ENCODE assay signal across 1 cellular context in the genomic region with DNA sequence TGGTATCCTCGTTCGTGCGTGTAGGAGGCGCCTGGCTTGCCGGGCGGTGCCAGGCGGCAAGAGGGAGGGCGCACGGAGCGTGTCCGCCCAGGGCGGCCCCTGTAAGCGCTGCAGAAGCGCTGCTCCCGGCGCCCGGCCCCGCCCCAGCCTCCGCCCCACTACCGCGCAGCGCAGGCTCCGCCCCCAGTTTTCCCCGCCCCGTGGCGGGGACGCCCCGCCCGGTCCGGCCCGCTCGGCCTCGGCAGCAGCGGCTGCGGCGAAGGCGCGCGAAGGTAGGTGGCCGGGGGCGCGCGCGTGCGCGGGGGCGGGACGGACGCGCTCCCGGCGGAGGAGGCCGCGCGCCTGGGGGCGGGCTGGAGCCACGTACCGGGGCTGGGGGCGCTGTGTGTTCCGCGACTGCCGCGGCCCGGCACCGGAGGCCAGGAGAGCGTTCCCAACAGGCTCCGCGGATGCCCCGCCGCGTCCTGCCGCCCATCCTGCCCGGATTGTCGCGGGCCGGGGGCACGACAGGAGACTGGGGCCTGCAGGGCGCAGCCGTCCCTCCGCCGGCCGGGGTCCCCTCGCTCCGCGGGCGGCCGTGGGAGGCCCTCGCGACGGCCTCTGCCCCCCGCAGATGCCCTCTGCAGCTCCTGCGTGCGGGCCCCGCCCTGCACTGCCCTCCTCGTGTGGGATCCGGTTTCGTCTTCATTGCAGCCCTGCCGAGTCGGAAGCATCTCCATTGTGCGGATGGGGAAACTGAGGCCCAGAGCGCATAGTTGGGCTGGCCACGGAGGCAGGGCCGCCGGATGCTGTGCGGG.
TF ChIP-seq lines count a peak whose summit lies in the region.

No MANE protein-coding gene starts in this region.

TF ChIP-seq in K562, 482 proteins besides CTCF, POLR2A, EP300 and RAD21 (continued from another document):
- peak; percentile 60 for TF ChIP-seq RBFOX2 (IDR thresholded peaks at IDR 0.05; ENCODE audit: low read depth, low read length)
- no peak for TF ChIP-seq ZKSCAN3 (CRISPR knock-in tag; IDR thresholded peaks at IDR 0.05)
- no peak for TF ChIP-seq CBFB (CRISPR knock-in tag; IDR thresholded peaks at IDR 0.05)
- TF ChIP-seq PTTG1 (tag; IDR thresholded peaks at IDR 0.05; ENCODE audit: low read depth), result no peak
- TF ChIP-seq SRSF3 (IDR thresholded peaks at IDR 0.05; ENCODE audit: insufficient read depth, low read length), result no peak
- TF ChIP-seq, protein P1, sequence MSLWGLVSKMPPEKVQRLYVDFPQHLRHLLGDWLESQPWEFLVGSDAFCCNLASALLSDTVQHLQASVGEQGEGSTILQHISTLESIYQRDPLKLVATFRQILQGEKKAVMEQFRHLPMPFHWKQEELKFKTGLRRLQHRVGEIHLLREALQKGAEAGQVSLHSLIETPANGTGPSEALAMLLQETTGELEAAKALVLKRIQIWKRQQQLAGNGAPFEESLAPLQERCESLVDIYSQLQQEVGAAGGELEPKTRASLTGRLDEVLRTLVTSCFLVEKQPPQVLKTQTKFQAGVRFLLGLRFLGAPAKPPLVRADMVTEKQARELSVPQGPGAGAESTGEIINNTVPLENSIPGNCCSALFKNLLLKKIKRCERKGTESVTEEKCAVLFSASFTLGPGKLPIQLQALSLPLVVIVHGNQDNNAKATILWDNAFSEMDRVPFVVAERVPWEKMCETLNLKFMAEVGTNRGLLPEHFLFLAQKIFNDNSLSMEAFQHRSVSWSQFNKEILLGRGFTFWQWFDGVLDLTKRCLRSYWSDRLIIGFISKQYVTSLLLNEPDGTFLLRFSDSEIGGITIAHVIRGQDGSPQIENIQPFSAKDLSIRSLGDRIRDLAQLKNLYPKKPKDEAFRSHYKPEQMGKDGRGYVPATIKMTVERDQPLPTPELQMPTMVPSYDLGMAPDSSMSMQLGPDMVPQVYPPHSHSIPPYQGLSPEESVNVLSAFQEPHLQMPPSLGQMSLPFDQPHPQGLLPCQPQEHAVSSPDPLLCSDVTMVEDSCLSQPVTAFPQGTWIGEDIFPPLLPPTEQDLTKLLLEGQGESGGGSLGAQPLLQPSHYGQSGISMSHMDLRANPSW (CRISPR knock-in tag; IDR thresholded peaks at IDR 0.05), result no peak
- no peak for TF ChIP-seq NFATC3 (IDR thresholded peaks at IDR 0.05)
- peak; percentile 88 for TF ChIP-seq RB1 (IDR thresholded peaks at IDR 0.05; ENCODE audit: low read depth)
- TF ChIP-seq TBP (optimal IDR thresholded peaks at IDR 0.05; ENCODE audit: low read depth, low read length), result no peak
- no peak for TF ChIP-seq PPARD (CRISPR knock-in tag; IDR thresholded peaks at IDR 0.05)
- TF ChIP-seq, protein P2, sequence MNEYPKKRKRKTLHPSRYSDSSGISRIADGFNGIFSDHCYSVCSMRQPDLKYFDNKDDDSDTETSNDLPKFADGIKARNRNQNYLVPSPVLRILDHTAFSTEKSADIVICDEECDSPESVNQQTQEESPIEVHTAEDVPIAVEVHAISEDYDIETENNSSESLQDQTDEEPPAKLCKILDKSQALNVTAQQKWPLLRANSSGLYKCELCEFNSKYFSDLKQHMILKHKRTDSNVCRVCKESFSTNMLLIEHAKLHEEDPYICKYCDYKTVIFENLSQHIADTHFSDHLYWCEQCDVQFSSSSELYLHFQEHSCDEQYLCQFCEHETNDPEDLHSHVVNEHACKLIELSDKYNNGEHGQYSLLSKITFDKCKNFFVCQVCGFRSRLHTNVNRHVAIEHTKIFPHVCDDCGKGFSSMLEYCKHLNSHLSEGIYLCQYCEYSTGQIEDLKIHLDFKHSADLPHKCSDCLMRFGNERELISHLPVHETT (CRISPR knock-in tag; conservative IDR thresholded peaks at IDR 0.05 in 1 of 2, IDR thresholded peaks at IDR 0.05 in 1 of 2), result peak in 1 of 2 experiments; percentile 92; a peak in 2 of 4 replicates
- no peak for TF ChIP-seq ZKSCAN1 (IDR thresholded peaks at IDR 0.05; ENCODE audit: low read depth, low read length)
- TF ChIP-seq ZNF263 (CRISPR knock-in tag; IDR thresholded peaks at IDR 0.05; ENCODE audit: borderline replicate concordance), result no peak
- no peak for TF ChIP-seq RBM22 (IDR thresholded peaks at IDR 0.05; ENCODE audit: low read depth, low read length, poor library complexity, severe bottlenecking)
- no peak for TF ChIP-seq ZNF311 (CRISPR knock-in tag; IDR thresholded peaks at IDR 0.05)
- no peak for TF ChIP-seq SRF (CRISPR knock-in tag; IDR thresholded peaks at IDR 0.05)
- no peak for TF ChIP-seq POLR2AphosphoS5 (IDR thresholded peaks at IDR 0.05; ENCODE audit: control insufficient read depth, insufficient read depth, low read depth, low read length)
- TF ChIP-seq, protein P3, sequence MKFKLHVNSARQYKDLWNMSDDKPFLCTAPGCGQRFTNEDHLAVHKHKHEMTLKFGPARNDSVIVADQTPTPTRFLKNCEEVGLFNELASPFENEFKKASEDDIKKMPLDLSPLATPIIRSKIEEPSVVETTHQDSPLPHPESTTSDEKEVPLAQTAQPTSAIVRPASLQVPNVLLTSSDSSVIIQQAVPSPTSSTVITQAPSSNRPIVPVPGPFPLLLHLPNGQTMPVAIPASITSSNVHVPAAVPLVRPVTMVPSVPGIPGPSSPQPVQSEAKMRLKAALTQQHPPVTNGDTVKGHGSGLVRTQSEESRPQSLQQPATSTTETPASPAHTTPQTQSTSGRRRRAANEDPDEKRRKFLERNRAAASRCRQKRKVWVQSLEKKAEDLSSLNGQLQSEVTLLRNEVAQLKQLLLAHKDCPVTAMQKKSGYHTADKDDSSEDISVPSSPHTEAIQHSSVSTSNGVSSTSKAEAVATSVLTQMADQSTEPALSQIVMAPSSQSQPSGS (CRISPR knock-in tag; IDR thresholded peaks at IDR 0.05), result no peak
- no peak for TF ChIP-seq ZEB2 (IDR thresholded peaks at IDR 0.05)
- no peak for TF ChIP-seq DACH1 (IDR thresholded peaks at IDR 0.05; ENCODE audit: partially characterized antibody)
- TF ChIP-seq, protein P4, sequence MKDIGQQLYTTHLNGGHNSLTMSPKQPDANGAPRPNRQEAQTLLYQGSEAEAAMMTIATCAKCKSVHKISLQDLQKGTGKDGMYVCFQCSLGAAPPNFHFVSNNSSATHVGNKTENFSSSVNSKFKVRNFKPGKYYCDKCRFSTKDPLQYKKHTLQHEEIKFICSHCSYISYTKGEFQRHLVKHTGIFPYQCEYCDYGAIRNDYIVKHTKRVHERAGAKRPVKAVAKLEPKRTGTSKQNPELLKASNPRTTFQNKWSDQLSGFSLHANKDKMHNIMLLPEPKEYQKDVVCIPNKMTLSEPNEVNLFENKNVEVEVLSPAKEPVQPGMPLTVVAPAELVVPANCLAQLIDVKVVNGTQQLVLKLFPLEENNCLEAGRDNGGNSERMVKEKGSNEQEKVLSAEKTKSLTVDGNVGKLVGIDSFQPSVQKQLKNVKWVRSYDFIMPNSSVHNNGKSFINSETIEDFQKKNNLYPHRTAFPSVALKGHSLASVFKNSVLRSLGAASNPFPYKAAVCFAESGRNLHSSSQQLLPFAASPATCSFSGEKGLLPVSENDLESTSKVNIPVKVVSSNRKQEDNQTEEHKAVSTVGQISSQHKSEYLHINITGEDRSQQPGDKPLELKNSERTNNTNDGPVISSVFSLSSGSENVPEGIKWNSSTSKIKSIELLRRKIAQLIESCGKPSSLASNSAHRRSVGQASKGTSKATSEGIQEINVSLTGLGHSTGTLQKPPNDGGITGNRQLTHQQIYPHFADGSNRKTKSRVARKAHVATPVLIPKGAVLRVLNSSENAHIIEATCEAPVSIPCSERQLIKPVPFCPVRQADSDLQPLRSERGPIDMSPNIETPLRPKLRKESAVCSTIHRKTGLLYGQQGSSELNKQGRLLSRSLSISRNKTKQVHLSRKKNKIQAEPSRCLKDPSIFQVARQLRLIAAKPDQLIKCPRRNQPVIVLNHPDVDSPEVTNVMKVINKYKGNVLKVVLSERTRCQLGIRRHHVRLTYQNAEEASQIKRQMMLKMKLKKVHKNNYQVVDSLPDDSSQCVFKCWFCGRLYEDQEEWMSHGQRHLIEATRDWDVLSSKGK (CRISPR knock-in tag; IDR thresholded peaks at IDR 0.05), result no peak
- TF ChIP-seq SP1 (CRISPR knock-in tag; IDR thresholded peaks at IDR 0.05), result peak; percentile 57
- TF ChIP-seq FOXJ2 (tag; IDR thresholded peaks at IDR 0.05), result no peak
- peak; percentile 10; the same call in 1 of the 2 replicates for TF ChIP-seq NFIC (IDR thresholded peaks at IDR 0.05)
- peak; percentile 19 for TF ChIP-seq PHF20 (IDR thresholded peaks at IDR 0.05; ENCODE audit: partially characterized antibody)
- no peak for TF ChIP-seq SMAD3 (CRISPR knock-in tag; conservative IDR thresholded peaks at IDR 0.05)
- no peak for TF ChIP-seq CEBPG (CRISPR knock-in tag; IDR thresholded peaks at IDR 0.05)
- no peak for TF ChIP-seq CEBPG (tag; conservative IDR thresholded peaks at IDR 0.05 in 1 of 2, IDR thresholded peaks at IDR 0.05 in 1 of 2)
- no peak for TF ChIP-seq KLF6 (CRISPR knock-in tag; IDR thresholded peaks at IDR 0.05; ENCODE audit: borderline replicate concordance)
- TF ChIP-seq CHD2 (IDR thresholded peaks at IDR 0.05; ENCODE audit: low read depth, low read length), result no peak
- no peak for TF ChIP-seq IFI16 (CRISPR knock-in tag; IDR thresholded peaks at IDR 0.05)
- TF ChIP-seq, protein P5, sequence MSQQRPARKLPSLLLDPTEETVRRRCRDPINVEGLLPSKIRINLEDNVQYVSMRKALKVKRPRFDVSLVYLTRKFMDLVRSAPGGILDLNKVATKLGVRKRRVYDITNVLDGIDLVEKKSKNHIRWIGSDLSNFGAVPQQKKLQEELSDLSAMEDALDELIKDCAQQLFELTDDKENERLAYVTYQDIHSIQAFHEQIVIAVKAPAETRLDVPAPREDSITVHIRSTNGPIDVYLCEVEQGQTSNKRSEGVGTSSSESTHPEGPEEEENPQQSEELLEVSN (IDR thresholded peaks at IDR 0.05; ENCODE audit: borderline replicate concordance in 1 of 2, extremely low read depth in 1 of 2, insufficient read depth in 1 of 2, insufficient read length in 1 of 2, low read depth in 1 of 2, low read length in 1 of 2, poor library complexity in 1 of 2, severe bottlenecking in 1 of 2), result peak; percentile 40 to 87
- TF ChIP-seq RBM17 (IDR thresholded peaks at IDR 0.05; ENCODE audit: borderline replicate concordance, low read depth, low read length), result no peak
- no peak for TF ChIP-seq FOS (IDR thresholded peaks at IDR 0.05; ENCODE audit: extremely low read depth, insufficient read length)
- no peak for TF ChIP-seq ZNF239 (CRISPR knock-in tag; IDR thresholded peaks at IDR 0.05)
- TF ChIP-seq, protein P6, sequence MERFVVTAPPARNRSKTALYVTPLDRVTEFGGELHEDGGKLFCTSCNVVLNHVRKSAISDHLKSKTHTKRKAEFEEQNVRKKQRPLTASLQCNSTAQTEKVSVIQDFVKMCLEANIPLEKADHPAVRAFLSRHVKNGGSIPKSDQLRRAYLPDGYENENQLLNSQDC (CRISPR knock-in tag; IDR thresholded peaks at IDR 0.05), result no peak
- no peak for TF ChIP-seq ZNF764 (CRISPR knock-in tag; IDR thresholded peaks at IDR 0.05; ENCODE audit: low read depth)
